8 cellular contexts compared by ENCODE assay signal in the genomic region with DNA sequence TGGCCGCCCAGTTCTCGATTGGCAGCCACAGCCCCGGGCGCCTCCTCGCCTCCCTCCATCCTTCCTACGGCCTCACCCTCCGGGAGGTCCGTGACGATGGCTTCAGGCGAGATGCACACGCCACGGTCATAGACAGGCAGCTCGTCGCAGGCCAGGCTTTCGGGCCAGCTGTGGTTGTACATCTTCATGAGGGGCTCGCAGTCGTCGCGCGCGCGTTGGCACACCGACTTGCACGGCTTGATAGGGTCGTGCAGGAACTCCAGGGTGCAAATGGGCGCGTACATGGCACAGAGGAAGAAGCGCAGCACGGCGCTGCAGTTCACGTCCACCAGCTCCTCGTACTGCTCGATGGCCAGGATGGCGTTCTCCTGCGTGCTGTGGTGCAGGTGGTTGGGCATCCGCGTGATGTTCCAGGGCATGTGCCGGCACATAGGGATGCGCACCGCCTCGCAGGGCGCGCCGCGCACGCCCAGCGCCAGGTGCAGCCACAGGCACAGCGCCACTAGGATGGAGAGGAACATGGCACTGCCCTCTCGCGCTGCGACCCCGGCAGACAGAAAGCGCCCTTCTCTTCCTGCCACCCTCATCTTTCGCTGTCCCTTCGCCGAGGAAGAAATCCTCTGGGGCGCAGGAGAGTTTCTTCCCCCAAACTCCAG. TPM values are rescaled to one million over a fixed set of nuclear protein-coding genes. Genes with fewer than 3 reads are reported as not detected.
DNase-seq lines count a peak whose midpoint lies in the region; ATAC-seq and TF ChIP-seq lines count a peak whose summit lies in the region.
"Had no signal": no experiment of that assay in that cellular context is flagged by ENCODE, and none has a peak within 500 bp of the region (broad histone marks: within the 10 kb centered on the region; RNA-seq: fewer than 3 reads in every experiment).

No MANE protein-coding gene starts in this region.

- H3K9me2 ChIP-seq in HCT116 (ENCODE audit: insufficient read depth), result no peaks in the 10 kb centered on the region

- no peak for TF ChIP-seq RAD21 in HCT116 (IDR thresholded peaks at IDR 0.05; ENCODE audit: low read depth)

- H3K4me2 ChIP-seq in HCT116 (ENCODE audit: low read length), result peak overlapping the region; percentile 71

- H3K27me3 ChIP-seq in HCT116 (ENCODE audit: insufficient read depth, low read length), result peaks cover 3% of the 10 kb centered on the region; the same call in 1 of the 2 replicates
- peaks cover 78% of the 10 kb centered on the region for H3K27me3 ChIP-seq in cardiac muscle cell

- H3K4me3 ChIP-seq in HCT116 (replicated peaks in 1 of 2; ENCODE audit: low read depth in 1 of 2, low read length in 2 of 2) (no peak overlapping the region), cardiac muscle cell (peak overlapping the region; percentile 49)

- H4K20me1 ChIP-seq in HCT116 (ENCODE audit: insufficient read depth), result no peaks in the 10 kb centered on the region

- H3K4me1 ChIP-seq in HCT116 (ENCODE audit: control insufficient read depth in 1 of 2, insufficient read depth in 2 of 2, low read length in 2 of 2), result peaks cover 6 to 11% of the 10 kb centered on the region in 2 experiments; a peak in 2 of 4 replicates
- peaks cover 4% of the 10 kb centered on the region for H3K4me1 ChIP-seq in cardiac muscle cell (ENCODE audit: low read depth)

- ATAC-seq in HCT116 (no peak), sciatic nerve (peak; percentile 40)

- TF ChIP-seq CTCF in HCT116 (IDR thresholded peaks at IDR 0.05 in 2 of 3, conservative IDR thresholded peaks at IDR 0.05 in 1 of 3; ENCODE audit: borderline replicate concordance in 1 of 3, insufficient read depth in 1 of 3, low read depth in 2 of 3, low read length in 2 of 3), result no peak
- no peak for TF ChIP-seq CTCF in cardiac muscle cell (IDR thresholded peaks at IDR 0.05; ENCODE audit: low read depth, low read length)

- no peak overlapping the region for H3K9ac ChIP-seq in HCT116 (ENCODE audit: low read length)

- no peaks in the 10 kb centered on the region for H3K79me2 ChIP-seq in HCT116 (ENCODE audit: insufficient read depth, low read length)

- H3K36me3 ChIP-seq in HCT116 (ENCODE audit: control insufficient read depth in 1 of 2, insufficient read depth in 2 of 2, low read length in 2 of 2) (no peaks in the 10 kb centered on the region), cardiac muscle cell (no peaks in the 10 kb centered on the region)

- H3K9me3 ChIP-seq in HCT116 (ENCODE audit: control insufficient read depth in 1 of 2, insufficient read depth in 1 of 2, low read depth in 1 of 2, low read length in 2 of 2) (no peaks in the 10 kb centered on the region), cardiac muscle cell (ENCODE audit: low read depth) (no peaks in the 10 kb centered on the region)

- DNase-seq in HCT116 (ENCODE audit: low read depth, low spot score), result no peak
- DNase-seq in SKM-1 treated with dmso at 0.1 percent for 144 hours (lab: John Stamatoyannopoulos, UW; ENCODE audit: unreplicated experiment), result peak; percentile 0
- peak in 1 of 2 donors; percentile 9 for DNase-seq in cardiac muscle cell (ENCODE audit: low read depth in 1 of 2, low spot score in 1 of 2)
- DNase-seq in sciatic nerve (ENCODE audit: low spot score), result peak; percentile 69
- DNase-seq in stimulated activated CD4-positive, alpha-beta T cell treated with anti-CD3 and anti-CD28 coated beads, Interleukin-12 subunit alpha, Interleukin-12 subunit beta, amount 100 ng/mL, for 4 hours, result no peak
- DNase-seq in SHP77 (lab: John Stamatoyannopoulos, UW), result no peak
- DNase-seq in H4 (ENCODE audit: low spot score), result no peak

- CTCF ChIA-PET in HCT116 (lab: Charles Lee), result interaction anchor here (1.9 to 2.5 kb wide), 2 partner anchors 299 to 453 kb away, joined by 8 to 9 read pairs; no protein-coding TSS in a partner anchor

- H3K27ac ChIP-seq in HCT116 (ENCODE audit: low read depth, low read length), result no peak overlapping the region
- no peak overlapping the region for H3K27ac ChIP-seq in cardiac muscle cell

- BruUV-seq in HCT116 (replicated peaks; lab: Mats Ljungman, UMichigan), result no TSS peak

- intact Hi-C loops in HCT116 (cut with micrococcal nuclease), result loop anchor here (5.0 kb wide), 1 partner anchor 306 kb away; no protein-coding TSS in a partner anchor
- intact Hi-C loops in sciatic nerve (cut with DNase I), result no loop called here

- no peak for TF ChIP-seq POLR2A in HCT116 (IDR thresholded peaks at IDR 0.05; ENCODE audit: borderline replicate concordance, extremely low read depth, insufficient read depth, insufficient read length)

- RAD21 ChIA-PET in HCT116 (lab: Charles Lee; ENCODE audit: low non-redundant PET in 1 of 2, low total read pairs in 2 of 2, uncharacterized antibody in 2 of 2, unreplicated experiment in 2 of 2), result no interaction called here

- POLR2A ChIA-PET in HCT116 (lab: Charles Lee), result no interaction called here

- no peak overlapping the region for H2AFZ ChIP-seq in HCT116 (ENCODE audit: low read depth, low read length, poor library complexity, severe bottlenecking)

TF ChIP-seq in HCT116, 20 proteins besides CTCF, POLR2A, EP300 and RAD21:
- no peak for TF ChIP-seq YY1 (IDR thresholded peaks at IDR 0.05; ENCODE audit: extremely low read depth, insufficient replicate concordance, low read depth, low read length)
- no peak for TF ChIP-seq SIN3A (IDR thresholded peaks at IDR 0.05; ENCODE audit: low read depth)

RNA-seq across cellular contexts. Expression of a gene that starts 0.5 kb away (rescaled TPM):
- total RNA-seq in HCT116 (2021; ENCODE audit: unreplicated experiment) (0.25 TPM), cardiac muscle cell (4.6 and 4.7 TPM in 2 replicates), sciatic nerve (261 TPM)
- not detected in 2 replicates for polyA plus RNA-seq in HCT116 (2012)
- polyA plus RNA-seq in cardiac muscle cell, result 7.5 and 8.6 TPM in 2 replicates
- total RNA-seq in H4 (2014; rRNA removed; shearing (Covaris generic)), result 8.3 and 10.3 TPM in 2 replicates
- total RNA-seq: SK-MEL-5 had no signal

RNA-seq across cellular contexts. Expression of a gene that starts 4.3 kb away (rescaled TPM):
- total RNA-seq in HCT116 (2021; ENCODE audit: unreplicated experiment) (8.0 TPM), cardiac muscle cell (51.9 and 78.6 TPM in 2 replicates), sciatic nerve (46.9 TPM)
- 4.5 and 4.8 TPM in 2 replicates for polyA plus RNA-seq in HCT116 (2012)
- 42.7 and 44.2 TPM in 2 replicates for polyA plus RNA-seq in cardiac muscle cell
- 224 and 226 TPM in 2 replicates for total RNA-seq in H4 (2014; rRNA removed; shearing (Covaris generic))

Comparison
In these comparisons a context has a peak if more than half of its experiments do, and no peak if none do; other contexts are left out.
1. DNase-seq: peak in SKM-1 treated with dmso at 0.1 percent for 144 hours (single experiment) and sciatic nerve (single experiment); none in HCT116 (single experiment), stimulated activated CD4-positive, alpha-beta T cell treated with anti-CD3 and anti-CD28 coated beads, Interleukin-12 subunit alpha, Interleukin-12 subunit beta, amount 100 ng/mL, for 4 hours (single experiment), SHP77 (0 of 2) and H4 (single experiment).
2. RNA of a gene that starts 0.5 kb away (total RNA-seq): 261 TPM in sciatic nerve (single experiment); 8.3 to 10.3 TPM in H4, 4.6 to 4.7 TPM in cardiac muscle cell and 0.25 TPM in HCT116 (single experiment); every median in the first group is over 10 times any median in the second.